In the genomic region with DNA sequence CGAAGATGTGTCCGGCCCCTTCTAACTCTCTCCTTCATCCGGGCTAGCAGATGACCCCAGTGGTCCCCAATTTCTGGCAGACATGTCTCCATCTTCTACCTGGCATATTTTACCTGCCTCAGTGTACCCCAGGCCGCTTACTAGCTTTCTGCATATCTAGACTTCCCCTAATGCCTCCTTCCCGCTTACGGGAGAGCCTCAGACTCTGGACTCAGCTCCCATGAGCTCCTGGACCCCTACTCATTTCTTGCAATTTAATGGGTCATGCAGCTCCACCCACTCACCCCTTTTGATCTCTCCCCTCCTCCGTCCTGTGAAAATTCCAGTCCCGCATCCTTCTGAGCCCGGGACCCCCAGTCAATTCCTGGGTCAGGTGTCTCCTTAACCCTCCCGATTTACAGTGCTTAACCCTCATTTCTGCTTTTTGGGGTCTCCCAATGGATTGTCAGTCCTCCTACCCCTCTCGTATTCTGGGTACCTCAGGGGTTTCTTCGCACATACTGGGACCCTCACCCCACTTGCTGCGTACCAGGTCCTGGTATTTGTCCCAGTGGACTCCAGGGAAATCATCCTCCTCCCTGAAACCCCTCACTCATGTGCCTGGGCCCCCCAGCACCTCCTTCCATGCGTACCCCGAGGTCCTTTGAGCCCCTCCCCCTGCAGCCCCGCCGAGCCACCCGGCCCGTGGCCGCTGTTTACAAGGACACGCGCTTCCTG, we compare ENCODE assay signal across 8 cellular contexts. TPM values are rescaled to one million over a fixed set of nuclear protein-coding genes. Genes with fewer than 3 reads are reported as not detected.
A peak's percentile ranks its signal among the peaks of the same experiment; 100 is the strongest.
DNase-seq lines count a peak whose midpoint lies in the region; ATAC-seq lines count a peak whose summit lies in the region.

No MANE protein-coding gene starts in this region.

- H3K27ac ChIP-seq in iPS DF 6.9 (ENCODE audit: low read length) = no peak overlapping the region

- H3K9me3 Mint-ChIP-seq in activated CD8-positive, alpha-beta T cell treated with anti-CD3 and anti-CD28 coated beads, Interleukin-2, amount 10 ng/mL, durations not matched to agents 7 days and 5 days (ENCODE audit: insufficient read depth) = no peaks in the 10 kb centered on the region
- no peaks in the 10 kb centered on the region for H3K9me3 Mint-ChIP-seq in stimulated activated naive B cell treated with anti-CD40 and anti-IgM and Interleukin-4, amounts not matched to agents 10 μg/mL and 1 μg/mL and 100 μg/mL, for 72 hours

- H3K36me3 ChIP-seq in iPS DF 6.9 (ENCODE audit: control insufficient read depth, insufficient read depth, low read length) = no peaks in the 10 kb centered on the region

- CTCF ChIA-PET in activated CD8-positive, alpha-beta T cell treated with anti-CD3 and anti-CD28 coated beads, Interleukin-2, amount 10 ng/mL, durations not matched to agents 7 days and 5 days (lab: Charles Lee) = interaction anchor here (1.8 to 11.4 kb wide), 8 partner anchors 9 to 147 kb away, joined by 4 to 390 read pairs (median 12); partner anchors contain the start of genes CALR, HOOK2, THSD8 and TRIR

- peak overlapping the region; percentile 59; the same call in 1 of the 2 replicates for H3K4me3 ChIP-seq in iPS DF 6.9 (ENCODE audit: low read length)

- POLR2A ChIA-PET in activated CD8-positive, alpha-beta T cell treated with anti-CD3 and anti-CD28 coated beads, Interleukin-2, amount 10 ng/mL, durations not matched to agents 7 days and 5 days (lab: Charles Lee) = interaction anchor here (0.6 to 8.4 kb wide), 10 partner anchors 11 to 1249 kb away, joined by 3 to 380 read pairs (median 6); partner anchors contain the start of genes FARSA, HOOK2, PRDX2 and RNASEH2A

- H3K36me3 Mint-ChIP-seq in activated CD8-positive, alpha-beta T cell treated with anti-CD3 and anti-CD28 coated beads, Interleukin-2, amount 10 ng/mL, durations not matched to agents 7 days and 5 days (ENCODE audit: low read depth) = peaks cover 12% of the 10 kb centered on the region
- peaks cover 19 to 20% of the 10 kb centered on the region in 2 donors for H3K36me3 Mint-ChIP-seq in stimulated activated naive B cell treated with anti-CD40 and anti-IgM and Interleukin-4, amounts not matched to agents 10 μg/mL and 1 μg/mL and 100 μg/mL, for 72 hours

- H3K27me3 Mint-ChIP-seq in activated CD8-positive, alpha-beta T cell treated with anti-CD3 and anti-CD28 coated beads, Interleukin-2, amount 10 ng/mL, durations not matched to agents 7 days and 5 days (ENCODE audit: low read depth) = no peaks in the 10 kb centered on the region
- H3K27me3 Mint-ChIP-seq in stimulated activated naive B cell treated with anti-CD40 and anti-IgM and Interleukin-4, amounts not matched to agents 10 μg/mL and 1 μg/mL and 100 μg/mL, for 72 hours = no peaks in the 10 kb centered on the region

- WGBS in iPS DF 6.9 (ENCODE audit: insufficient coverage, insufficient read length) = no CpG with 5 or more reads among the region's 22 CpGs

- H3K4me1 ChIP-seq in iPS DF 6.9 (ENCODE audit: control insufficient read depth, insufficient read depth, low read length) = peaks cover 10% of the 10 kb centered on the region

- no peaks in the 10 kb centered on the region for H3K27me3 ChIP-seq in iPS DF 6.9 (ENCODE audit: control insufficient read depth, insufficient read depth, low read length)

- peak overlapping the region; percentile 92 for H3K4me3 Mint-ChIP-seq in activated CD8-positive, alpha-beta T cell treated with anti-CD3 and anti-CD28 coated beads, Interleukin-2, amount 10 ng/mL, durations not matched to agents 7 days and 5 days
- peak overlapping the region; percentile 96 to 100 for H3K4me3 Mint-ChIP-seq in stimulated activated naive B cell treated with anti-CD40 and anti-IgM and Interleukin-4, amounts not matched to agents 10 μg/mL and 1 μg/mL and 100 μg/mL, for 72 hours

- H3K9me3 ChIP-seq in iPS DF 6.9 (ENCODE audit: control insufficient read depth, insufficient read depth, low read length) = no peaks in the 10 kb centered on the region

- peak overlapping the region; percentile 97 for H3K27ac Mint-ChIP-seq in activated CD8-positive, alpha-beta T cell treated with anti-CD3 and anti-CD28 coated beads, Interleukin-2, amount 10 ng/mL, durations not matched to agents 7 days and 5 days
- peak overlapping the region; percentile 100 for H3K27ac Mint-ChIP-seq in stimulated activated naive B cell treated with anti-CD40 and anti-IgM and Interleukin-4, amounts not matched to agents 10 μg/mL and 1 μg/mL and 100 μg/mL, for 72 hours

- DNase-seq in DMS53 (lab: John Stamatoyannopoulos, UW) (peak; percentile 44), DMS53 treated with DMSO at 0.1 percent for 48 hours (lab: John Stamatoyannopoulos, UW; ENCODE audit: unreplicated experiment) (no peak), iPS DF 6.9 (ENCODE audit: low read depth, low spot score) (no peak), NCI-H2196 (lab: John Stamatoyannopoulos, UW; ENCODE audit: unreplicated experiment) (no peak), cerebellar cortex (ENCODE audit: low spot score) (no peak)
- DNase-seq in activated CD8-positive, alpha-beta T cell treated with anti-CD3 and anti-CD28 coated beads, Interleukin-2, amount 10 ng/mL, durations not matched to agents 7 days and 5 days = peak; percentile 40
- no peak for DNase-seq in stimulated activated naive B cell treated with anti-CD40 and anti-IgM and Interleukin-4, amounts not matched to agents 10 μg/mL and 1 μg/mL and 100 μg/mL, for 72 hours
- DNase-seq in activated CD4-positive, alpha-beta T cell treated with anti-CD3 and anti-CD28 coated beads, Interleukin-2, amount 50 U/mL, for 1 hour = no peak

- no peak for ATAC-seq in activated CD8-positive, alpha-beta T cell treated with anti-CD3 and anti-CD28 coated beads, Interleukin-2, amount 10 ng/mL, durations not matched to agents 7 days and 5 days
- no peak for ATAC-seq in stimulated activated naive B cell treated with anti-CD40 and anti-IgM and Interleukin-4, amounts not matched to agents 10 μg/mL and 1 μg/mL and 100 μg/mL, for 72 hours (replicated peaks)

- H3K4me1 Mint-ChIP-seq in activated CD8-positive, alpha-beta T cell treated with anti-CD3 and anti-CD28 coated beads, Interleukin-2, amount 10 ng/mL, durations not matched to agents 7 days and 5 days (ENCODE audit: low read depth) = peaks cover 39% of the 10 kb centered on the region
- peaks cover 35 to 52% of the 10 kb centered on the region in 2 donors for H3K4me1 Mint-ChIP-seq in stimulated activated naive B cell treated with anti-CD40 and anti-IgM and Interleukin-4, amounts not matched to agents 10 μg/mL and 1 μg/mL and 100 μg/mL, for 72 hours

RNA-seq across cellular contexts. Expression of gene JUNB, which starts 0.5 kb away (rescaled TPM):
- 10 to 100 TPM; 90.4 to 92.9 TPM for total RNA-seq in activated CD8-positive, alpha-beta T cell treated with anti-CD3 and anti-CD28 coated beads, Interleukin-2, amount 10 ng/mL, durations not matched to agents 7 days and 5 days

RNA-seq across cellular contexts. Expression of gene PRDX2, which starts 10.8 kb away (rescaled TPM):
- total RNA-seq in activated CD8-positive, alpha-beta T cell treated with anti-CD3 and anti-CD28 coated beads, Interleukin-2, amount 10 ng/mL, durations not matched to agents 7 days and 5 days = 100 to 1,000 TPM; 250 to 267 TPM

RNA-seq across cellular contexts. Expression of gene THSD8, which starts 11.1 kb away (rescaled TPM):
- 10 to 100 TPM; 17.7 to 30.9 TPM for total RNA-seq in activated CD8-positive, alpha-beta T cell treated with anti-CD3 and anti-CD28 coated beads, Interleukin-2, amount 10 ng/mL, durations not matched to agents 7 days and 5 days

RNA-seq across cellular contexts. Expression of gene HOOK2, which starts 15.4 kb away (rescaled TPM):
- 10 to 100 TPM; 14.4 to 16.9 TPM for total RNA-seq in activated CD8-positive, alpha-beta T cell treated with anti-CD3 and anti-CD28 coated beads, Interleukin-2, amount 10 ng/mL, durations not matched to agents 7 days and 5 days

RNA-seq across cellular contexts. Expression of gene RNASEH2A, which starts 15.6 kb away (rescaled TPM):
- total RNA-seq in activated CD8-positive, alpha-beta T cell treated with anti-CD3 and anti-CD28 coated beads, Interleukin-2, amount 10 ng/mL, durations not matched to agents 7 days and 5 days = 10 to 100 TPM; 49.2 to 64.0 TPM

Comparison
In these comparisons a context has a peak if more than half of its experiments do, and no peak if none do; other contexts are left out.
1. DNase-seq: peak in DMS53 (single experiment) and activated CD8-positive, alpha-beta T cell treated with anti-CD3 and anti-CD28 coated beads, Interleukin-2, amount 10 ng/mL, durations not matched to agents 7 days and 5 days (single experiment); none in DMS53 treated with DMSO at 0.1 percent for 48 hours (single experiment), iPS DF 6.9 (single experiment), stimulated activated naive B cell treated with anti-CD40 and anti-IgM and Interleukin-4, amounts not matched to agents 10 μg/mL and 1 μg/mL and 100 μg/mL, for 72 hours (single experiment), activated CD4-positive, alpha-beta T cell treated with anti-CD3 and anti-CD28 coated beads, Interleukin-2, amount 50 U/mL, for 1 hour (single experiment), NCI-H2196 (single experiment) and cerebellar cortex (single experiment).